18 cellular contexts compared by ENCODE assay signal in genomic region chr1:232221790-232222499, GRCh38.
DNase-seq lines count a peak whose midpoint lies in the region; ATAC-seq and TF ChIP-seq lines count a peak whose summit lies in the region.
"Had no signal": no experiment of that assay in that cellular context is flagged by ENCODE, and none has a peak within 500 bp of the region (broad histone marks: within the 10 kb centered on the region; RNA-seq: fewer than 3 reads in every experiment).

No MANE protein-coding gene starts in this region.

- peak overlapping the region; percentile 28 for H3K4me2 ChIP-seq in mammary epithelial cell (ENCODE audit: insufficient read depth, low read depth, low read length)

- H2AFZ ChIP-seq in mammary epithelial cell (ENCODE audit: low read depth, low read length) = no peak overlapping the region

- no peak overlapping the region for H3K9ac ChIP-seq in mammary epithelial cell (ENCODE audit: insufficient read depth, low read length)

- peaks cover 36% of the 10 kb centered on the region for H3K4me1 ChIP-seq in mammary epithelial cell (ENCODE audit: insufficient read depth, low read length)

- no TSS peak for BruUV-seq in mammary epithelial cell (replicated peaks; lab: Mats Ljungman, UMichigan)

- no peaks in the 10 kb centered on the region for H4K20me1 ChIP-seq in mammary epithelial cell (ENCODE audit: insufficient read depth, low read length)

- H3K27me3 ChIP-seq in mammary epithelial cell (ENCODE audit: insufficient read depth, low read length) = no peaks in the 10 kb centered on the region
- H3K27me3 ChIP-seq: ovary had no signal

- CTCF ChIA-PET in mammary epithelial cell (lab: Charles Lee; ENCODE audit: low non-redundant PET) = no interaction called here

- dilution Hi-C loops in mammary epithelial cell (cut with HindIII; ENCODE audit: low sequenced_read_pairs) = no loop called here

- no peak for TF ChIP-seq CTCF in mammary epithelial cell (conservative IDR thresholded peaks at IDR 0.05 in 1 of 2, IDR thresholded peaks at IDR 0.05 in 1 of 2; ENCODE audit: extremely low read depth in 1 of 2, insufficient read depth in 1 of 2, low read depth in 1 of 2, low read length in 2 of 2)

- H3K27ac ChIP-seq in mammary epithelial cell (ENCODE audit: insufficient read depth, low read depth, low read length) = peak overlapping the region; percentile 14
- H3K27ac ChIP-seq: ovary had no signal

- no peaks in the 10 kb centered on the region for H3K9me3 ChIP-seq in mammary epithelial cell (replicated peaks; ENCODE audit: insufficient read depth, low read length)
- H3K9me3 ChIP-seq: HAP-1, ovary had no signal

- in situ Hi-C loops in mammary epithelial cell (cut with MboI; ENCODE audit: low sequenced_read_pairs in 2 of 2) = no loop called here

- DNase-seq in DMS79 treated with DMSO at 0.1 percent for 48 hours (lab: John Stamatoyannopoulos, UW) = peak; percentile 92
- DNase-seq in M059J (ENCODE audit: low read depth) = peak; percentile 97
- DNase-seq in mammary epithelial cell = peak; percentile 97
- no peak for DNase-seq in left colon
- DNase-seq in SKM-1 (lab: John Stamatoyannopoulos, UW; ENCODE audit: unreplicated experiment) = no peak
- DNase-seq in AG08396 (ENCODE audit: low spot score) = no peak
- DNase-seq: activated CD4-positive, alpha-beta T cell treated with anti-CD3 and anti-CD28 coated beads for 4 hours; activated T-cell treated with anti-CD3 and anti-CD28 coated beads, Interleukin-2, amount 50 U/mL, for 48 hours; anterior cingulate cortex; effector CD4-positive, alpha-beta T cell; hippocampal formation; mesendoderm; NCI-H1417 treated with DMSO at 0.1 percent for 48 hours; ovary; stimulated activated CD4-positive, alpha-beta T cell treated with anti-CD3 and anti-CD28 coated beads, Interleukin-15, amount 100 ng/mL, for 24 hours had no signal

- WGBS in mammary epithelial cell (ENCODE audit: low coverage, missing lambda C conversion rate) = 0% methylated on average over 3 of the region's 3 CpGs

- ATAC-seq in left colon (peak; percentile 33), HG02759 (IDR thresholded peaks at IDR 0.05; ENCODE audit: unreplicated experiment) (no peak), HG02938 (IDR thresholded peaks at IDR 0.05; ENCODE audit: unreplicated experiment) (no peak)

- no peaks in the 10 kb centered on the region for H3K36me3 ChIP-seq in mammary epithelial cell (ENCODE audit: insufficient read depth, low read length)
- H3K36me3 ChIP-seq: HAP-1, ovary had no signal

- no peaks in the 10 kb centered on the region for H3K79me2 ChIP-seq in mammary epithelial cell (ENCODE audit: insufficient read depth, low read length)

- intact Hi-C loops in mammary epithelial cell (cut with micrococcal nuclease) = loop anchor here (1.0 to 5.0 kb wide), 2 partner anchors 80 to 112 kb away; no protein-coding TSS in a partner anchor
- intact Hi-C loops in left colon (cut with DNase I, micrococcal nuclease) = no loop called here

- no peak overlapping the region for H3K4me3 ChIP-seq in mammary epithelial cell (replicated peaks in 1 of 3; ENCODE audit: insufficient read depth in 1 of 3, low read depth in 2 of 3, low read length in 3 of 3)
- H3K4me3 ChIP-seq: HAP-1, ovary had no signal

Comparison
In these comparisons a context has a peak if more than half of its experiments do, and no peak if none do; other contexts are left out.
1. DNase-seq: peak in DMS79 treated with DMSO at 0.1 percent for 48 hours (single experiment), M059J (single experiment) and mammary epithelial cell (single experiment); none in left colon (0 of 2), SKM-1 (single experiment) and AG08396 (single experiment).